ENCODE assay signal across 13 cellular contexts in genomic region chr9:81825831-81826540, GRCh38.
DNase-seq lines count a peak whose midpoint lies in the region; ATAC-seq, FAIRE-seq and TF ChIP-seq lines count a peak whose summit lies in the region.
"Had no signal": no experiment of that assay in that cellular context is flagged by ENCODE, and none has a peak within 500 bp of the region (broad histone marks: within the 10 kb centered on the region; RNA-seq: fewer than 3 reads in every experiment).

No MANE protein-coding gene starts in this region.

- H3K9me3 ChIP-seq in PC-3 (ENCODE audit: low read length) (no peaks in the 10 kb centered on the region), neural progenitor cell (ENCODE audit: low read depth) (no peaks in the 10 kb centered on the region), pancreas (no peaks in the 10 kb centered on the region)
- H3K9me3 ChIP-seq: right atrium auricular region had no signal

- no peak overlapping the region for H3K9ac ChIP-seq in PC-3 (ENCODE audit: low read length)
- no peak overlapping the region for H3K9ac ChIP-seq in neural progenitor cell
- H3K9ac ChIP-seq: KMS-11 had no signal

- peak overlapping the region; percentile 83 for H3K27ac Mint-ChIP-seq in neural progenitor cell
- H3K27ac Mint-ChIP-seq: stimulated activated naive CD8-positive, alpha-beta T cell treated with anti-CD3 and anti-CD28 coated beads, Interleukin-15, Interleukin-2, amounts not matched to agents 100 ng/mL and 50 ng/mL, for 24 hours; T-cell had no signal

- FAIRE-seq in pancreas (lab: Jason Lieb, UNC), result no peak

- H3K4me3 ChIP-seq in PC-3 (ENCODE audit: low read length), result no peak overlapping the region
- H3K4me3 ChIP-seq in epithelial cell of proximal tubule (ENCODE audit: low read depth, low read length), result no peak overlapping the region
- H3K4me3 ChIP-seq in neural progenitor cell, result no peak overlapping the region
- H3K4me3 ChIP-seq in pancreas, result no peak overlapping the region
- H3K4me3 ChIP-seq: right atrium auricular region had no signal

- peaks cover 13% of the 10 kb centered on the region for H3K27me3 Mint-ChIP-seq in neural progenitor cell (ENCODE audit: insufficient read depth, low read depth)
- H3K27me3 Mint-ChIP-seq: stimulated activated naive CD8-positive, alpha-beta T cell treated with anti-CD3 and anti-CD28 coated beads, Interleukin-15, Interleukin-2, amounts not matched to agents 100 ng/mL and 50 ng/mL, for 24 hours; T-cell had no signal

- CTCF ChIA-PET in PC-3 (lab: Charles Lee), result no interaction called here

- DNase-seq in EL, result peak; percentile 65
- peak; percentile 62 for DNase-seq in PC-3
- DNase-seq in epithelial cell of proximal tubule (ENCODE audit: low read depth), result peak; percentile 57
- DNase-seq in neural progenitor cell (ENCODE audit: low spot score), result peak; percentile 39
- no peak for DNase-seq in pancreas
- DNase-seq in GDM1 (lab: John Stamatoyannopoulos, UW), result no peak
- no peak for DNase-seq in AML-193 (lab: John Stamatoyannopoulos, UW)
- DNase-seq: T-cell had no signal

- POLR2A ChIA-PET in PC-3 (lab: Charles Lee; ENCODE audit: unreplicated experiment), result no interaction called here

- peaks cover 2% of the 10 kb centered on the region for H3K36me3 Mint-ChIP-seq in neural progenitor cell
- H3K36me3 Mint-ChIP-seq: T-cell had no signal

- no peaks in the 10 kb centered on the region for H3K79me2 ChIP-seq in PC-3 (ENCODE audit: low read length)
- no peaks in the 10 kb centered on the region for H3K79me2 ChIP-seq in neural progenitor cell (ENCODE audit: low read depth)

- H3K27me3 ChIP-seq in PC-3 (ENCODE audit: low read length), result no peaks in the 10 kb centered on the region
- H3K27me3 ChIP-seq in neural progenitor cell, result no peaks in the 10 kb centered on the region
- no peaks in the 10 kb centered on the region for H3K27me3 ChIP-seq in pancreas
- H3K27me3 ChIP-seq: right atrium auricular region had no signal

- no TSS peak for BruUV-seq in PC-3 (replicated peaks; lab: Mats Ljungman, UMichigan)

- WGBS in pancreas, 2 donors, result 81 to 89% methylated on average over 4 of the region's 4 CpGs

- intact Hi-C loops in PC-3 (cut with micrococcal nuclease) (no loop called here), pancreas (cut with DNase I) (no loop called here)

- H3K9me3 Mint-ChIP-seq in neural progenitor cell, result no peaks in the 10 kb centered on the region
- H3K9me3 Mint-ChIP-seq: stimulated activated naive CD8-positive, alpha-beta T cell treated with anti-CD3 and anti-CD28 coated beads, Interleukin-15, Interleukin-2, amounts not matched to agents 100 ng/mL and 50 ng/mL, for 24 hours had no signal

- ATAC-seq in PC-3 (peak; percentile 74), pancreas (no peak), GM18505 (IDR thresholded peaks at IDR 0.05; ENCODE audit: unreplicated experiment) (no peak)
- ATAC-seq: activated CD4-positive, CD25-positive, alpha-beta regulatory T cell treated with anti-CD3 and anti-CD28 coated beads, Interleukin-2, amount 50 U/mL, for 24 hours; T-cell had no signal

- H3K4me1 ChIP-seq in PC-3 (ENCODE audit: insufficient read depth, low read length) (peaks cover 21% of the 10 kb centered on the region), neural progenitor cell (peaks cover 40% of the 10 kb centered on the region), pancreas (no peaks in the 10 kb centered on the region)

- H4K20me1 ChIP-seq in PC-3 (ENCODE audit: low read length) (no peaks in the 10 kb centered on the region), neural progenitor cell (ENCODE audit: low read depth) (no peaks in the 10 kb centered on the region)

- no peak for TF ChIP-seq POLR2A in GM18505 (IDR thresholded peaks at IDR 0.05; ENCODE audit: borderline replicate concordance, extremely low read depth, insufficient read depth, insufficient read length)

- TF ChIP-seq CTCF in PC-3 (conservative IDR thresholded peaks at IDR 0.05; ENCODE audit: low read depth, low read length) (no peak), epithelial cell of proximal tubule (conservative IDR thresholded peaks at IDR 0.05; ENCODE audit: low read depth, low read length) (no peak), neural progenitor cell (IDR thresholded peaks at IDR 0.05) (no peak), pancreas (IDR thresholded peaks at IDR 0.05) (no peak)

- no peaks in the 10 kb centered on the region for H3K9me2 ChIP-seq in PC-3 (replicated peaks; ENCODE audit: low read length)

- H2AFZ ChIP-seq in PC-3 (ENCODE audit: low read length) (no peak overlapping the region), neural progenitor cell (replicated peaks) (no peak overlapping the region)

- H3K4me3 Mint-ChIP-seq in neural progenitor cell, result peak overlapping the region; percentile 59
- H3K4me3 Mint-ChIP-seq: stimulated activated naive CD8-positive, alpha-beta T cell treated with anti-CD3 and anti-CD28 coated beads, Interleukin-15, Interleukin-2, amounts not matched to agents 100 ng/mL and 50 ng/mL, for 24 hours; T-cell had no signal

- peak overlapping the region; percentile 35; the same call in 1 of the 2 replicates for H3K4me2 ChIP-seq in PC-3 (ENCODE audit: low read length)
- peak overlapping the region; percentile 9 for H3K4me2 ChIP-seq in neural progenitor cell

- no peaks in the 10 kb centered on the region for H3K36me3 ChIP-seq in PC-3 (ENCODE audit: low read depth, low read length)
- no peaks in the 10 kb centered on the region for H3K36me3 ChIP-seq in neural progenitor cell
- H3K36me3 ChIP-seq in pancreas, result no peaks in the 10 kb centered on the region
- H3K36me3 ChIP-seq: right atrium auricular region had no signal

- H3K27ac ChIP-seq in PC-3 (ENCODE audit: low read length) (no peak overlapping the region), neural progenitor cell (peak overlapping the region; percentile 55), pancreas (no peak overlapping the region)
- H3K27ac ChIP-seq: KMS-11, right atrium auricular region had no signal

- no peaks in the 10 kb centered on the region for H3F3A ChIP-seq in PC-3 (ENCODE audit: low read length, unreplicated experiment)
- H3F3A ChIP-seq in neural progenitor cell (ENCODE audit: low read depth), result peaks cover 20% of the 10 kb centered on the region

- peaks cover 75% of the 10 kb centered on the region for H3K4me1 Mint-ChIP-seq in neural progenitor cell

Comparison
In these comparisons a context has a peak if more than half of its experiments do, and no peak if none do; other contexts are left out.
1. DNase-seq: peak in EL (single experiment), PC-3 (single experiment), epithelial cell of proximal tubule (single experiment) and neural progenitor cell (single experiment); none in pancreas (0 of 6), GDM1 (single experiment) and AML-193 (0 of 2).